ENCODE assay signal across 12 cellular contexts in genomic region chr3:124599779-124600693, GRCh38.
DNase-seq lines count a peak whose midpoint lies in the region; ATAC-seq, FAIRE-seq and TF ChIP-seq lines count a peak whose summit lies in the region.
"Had no signal": no experiment of that assay in that cellular context is flagged by ENCODE, and none has a peak within 500 bp of the region (broad histone marks: within the 10 kb centered on the region; RNA-seq: fewer than 3 reads in every experiment).

No MANE protein-coding gene starts in this region.

- H3K36me3 ChIP-seq in HEK293 (ENCODE audit: control insufficient read depth in 2 of 2, insufficient read depth in 1 of 2, low read length in 2 of 2): no peaks in the 10 kb centered on the region
- no peaks in the 10 kb centered on the region for H3K36me3 ChIP-seq in esophagus (ENCODE audit: control insufficient read depth in 2 of 2, insufficient read depth in 2 of 2, low read length in 1 of 2)

- H3K27ac ChIP-seq in HEK293 (ENCODE audit: extremely low read depth, low read depth, low read length) (no peak overlapping the region), esophagus (ENCODE audit: low read depth in 2 of 2, low read length in 1 of 2) (peak overlapping the region; percentile 47 to 58)

- no peak for TF ChIP-seq CTCF in HEK293 (tag by site-specific recombination; IDR thresholded peaks at IDR 0.05)

- DNase-seq in RCC 7860 (ENCODE audit: low spot score) (peak; percentile 87), mucosa of gallbladder (ENCODE audit: low spot score) (peak; percentile 68), GM19238 (ENCODE audit: insufficient read length, low spot score) (no peak), NCI-H82 (lab: John Stamatoyannopoulos, UW) (no peak)
- no peak for DNase-seq in activated T-cell treated with anti-CD3 and anti-CD28 coated beads, Interleukin-2, amount 50 U/mL, for 48 hours
- DNase-seq: activated naive CD8-positive, alpha-beta T cell treated with anti-CD3 and anti-CD28 coated beads, Interleukin-2, amount 10 ng/mL, durations not matched to agents 7 days and 5 days; natural killer cell; T-helper 17 cell had no signal

- H3K9me3 ChIP-seq in HEK293 (ENCODE audit: control insufficient read depth, insufficient read depth, low read depth, low read length) (no peaks in the 10 kb centered on the region), esophagus (ENCODE audit: control insufficient read depth in 2 of 2, insufficient read depth in 1 of 2, low read depth in 1 of 2, low read length in 1 of 2) (no peaks in the 10 kb centered on the region)

- FAIRE-seq in RCC 7860 (lab: Jason Lieb, UNC): peak; percentile 83

- POLR2A ChIA-PET in HEK293 (lab: Yijun Ruan, JAX): no interaction called here

- CTCF ChIA-PET in HEK293 (lab: Yijun Ruan, JAX): interaction anchor here (1.0 to 1.4 kb wide), 2 partner anchors 35 to 88 kb away, joined by 3 read pairs; no protein-coding TSS in a partner anchor

- H3K27me3 ChIP-seq in esophagus (ENCODE audit: control insufficient read depth in 1 of 2, insufficient read depth in 2 of 2, low read length in 2 of 2): no peaks in the 10 kb centered on the region

- H3K4me1 ChIP-seq in HEK293 (ENCODE audit: control insufficient read depth, insufficient read depth, low read length) (no peaks in the 10 kb centered on the region), esophagus (ENCODE audit: control insufficient read depth in 2 of 2, insufficient read depth in 2 of 2, low read length in 1 of 2) (peaks cover 0 to 2% of the 10 kb centered on the region in 2 donors)

- 52 to 72% methylated on average over 4 of the region's 4 CpGs for WGBS in esophagus, 2 donors

- ATAC-seq in HG02759 (IDR thresholded peaks at IDR 0.05; ENCODE audit: unreplicated experiment): no peak
- ATAC-seq: natural killer cell, T-helper 17 cell had no signal

- H3K4me3 ChIP-seq in HEK293 (ENCODE audit: low read depth, low read length) (no peak overlapping the region), esophagus (ENCODE audit: low read depth in 1 of 2, low read length in 2 of 2) (no peak overlapping the region)
- H3K4me3 ChIP-seq: skin epidermis had no signal

TF ChIP-seq in HEK293, 187 proteins besides CTCF, POLR2A, EP300 and RAD21:
- TF ChIP-seq ZNF792 (tag by site-specific recombination; IDR thresholded peaks at IDR 0.05) (no peak), ZNF366 (tag by site-specific recombination; conservative IDR thresholded peaks at IDR 0.05) (peak; percentile 55), ZNF639 (tag by site-specific recombination; IDR thresholded peaks at IDR 0.05) (no peak)

Comparison
In these comparisons a context has a peak if more than half of its experiments do, and no peak if none do; other contexts are left out.
1. DNase-seq: peak in RCC 7860 (single experiment) and mucosa of gallbladder (single experiment); none in GM19238 (single experiment), activated T-cell treated with anti-CD3 and anti-CD28 coated beads, Interleukin-2, amount 50 U/mL, for 48 hours (0 of 2) and NCI-H82 (single experiment).